Comparison of ENCODE assay signal across 1 cellular context in the genomic region with DNA sequence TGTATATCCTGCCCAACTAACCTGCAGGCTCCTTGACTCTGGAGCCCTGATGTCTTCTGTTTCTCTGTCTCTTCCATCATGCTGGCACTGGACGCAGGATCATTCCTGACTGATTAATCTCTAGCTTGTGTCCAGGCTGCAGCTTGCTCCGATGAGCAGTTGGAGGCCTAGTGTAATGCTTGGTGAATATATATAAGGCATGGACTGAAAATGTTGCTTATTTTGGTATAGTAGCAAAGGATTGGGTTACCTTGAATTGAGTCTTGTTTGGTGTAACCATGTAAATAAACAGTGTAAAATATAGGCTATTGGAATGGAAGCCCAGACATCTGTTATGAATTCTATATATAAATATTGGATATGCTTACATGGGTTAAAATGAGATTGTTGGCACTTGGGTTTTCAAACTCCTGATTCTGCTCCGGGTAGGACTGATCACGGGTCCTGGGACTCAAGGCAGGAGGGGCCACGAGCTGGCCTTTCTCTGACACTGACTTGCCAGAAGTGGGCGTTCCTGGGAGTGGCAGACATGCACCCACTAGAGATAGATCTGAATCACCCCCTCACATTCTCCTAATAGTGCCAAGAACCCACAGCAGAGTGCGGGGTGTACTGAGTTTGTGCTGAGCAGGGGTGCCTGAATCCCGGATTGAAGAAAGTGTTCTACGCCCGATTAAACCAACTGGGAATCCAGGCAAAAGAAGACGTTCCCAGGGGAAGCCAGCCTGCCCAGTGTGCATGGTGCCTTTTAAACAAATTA.
TF ChIP-seq lines count a peak whose summit lies in the region.

No MANE protein-coding gene starts in this region.

TF ChIP-seq in WTC11, 78 proteins besides CTCF, POLR2A, EP300 and RAD21 (continued from another document):
- TF ChIP-seq ARID4B (CRISPR knock-in tag; IDR thresholded peaks at IDR 0.05; ENCODE audit: borderline replicate concordance) (no peak), ZNF281 (CRISPR knock-in tag; IDR thresholded peaks at IDR 0.05) (no peak), ELF4 (CRISPR knock-in tag; IDR thresholded peaks at IDR 0.05; ENCODE audit: low read depth) (no peak), IRF1 (CRISPR knock-in tag; IDR thresholded peaks at IDR 0.05) (no peak), TEAD4 (CRISPR knock-in tag; IDR thresholded peaks at IDR 0.05) (no peak), ETV6 (CRISPR knock-in tag; IDR thresholded peaks at IDR 0.05) (no peak), NFE2L1 (CRISPR knock-in tag; IDR thresholded peaks at IDR 0.05) (no peak)
